8 cellular contexts compared by ENCODE assay signal in the genomic region with DNA sequence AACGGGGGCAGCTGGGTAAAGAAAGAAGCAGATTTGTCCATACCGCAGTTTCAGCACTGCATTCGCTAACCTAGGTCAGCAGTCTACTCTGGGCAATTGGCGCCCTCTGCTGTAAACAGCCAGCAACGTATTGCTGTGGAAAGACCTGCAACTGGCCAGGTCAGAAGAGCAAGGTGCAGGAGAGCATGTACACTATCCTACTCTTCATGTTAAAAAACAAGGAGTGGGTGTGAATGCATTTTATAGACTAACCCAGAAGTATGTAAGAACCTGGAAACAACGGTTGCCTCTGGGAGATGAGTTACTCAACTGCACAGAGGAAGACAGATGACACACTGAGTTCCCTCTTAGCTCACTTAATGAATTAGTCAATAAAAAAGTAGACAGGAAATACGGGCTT. TPM values are rescaled to one million over a fixed set of nuclear protein-coding genes. Genes with fewer than 3 reads are reported as not detected.
A peak's percentile ranks its signal among the peaks of the same experiment; 100 is the strongest.
DNase-seq lines count a peak whose midpoint lies in the region; ATAC-seq, FAIRE-seq and TF ChIP-seq lines count a peak whose summit lies in the region.

No MANE protein-coding gene starts in this region.

- H3K9me3 Mint-ChIP-seq in activated naive CD4-positive, alpha-beta T cell treated with anti-CD3 and anti-CD28 coated beads, Interleukin-2, amount 50 U/mL, for 72 hours, result no peaks in the 10 kb centered on the region

- FAIRE-seq in H54 (lab: Jason Lieb, UNC), result peak; percentile 96

- TF ChIP-seq POLR2A in H54 (IDR thresholded peaks at IDR 0.05; ENCODE audit: low read depth, low read length), result no peak

- DNase-seq in GM04503 (ENCODE audit: low read depth) (peak; percentile 8), H54 (ENCODE audit: insufficient read length, low spot score) (peak; percentile 47), LNCaP clone FGC (ENCODE audit: low read depth) (peak; percentile 23), Right ventricle myocardium superior (peak; percentile 70), putamen (ENCODE audit: low spot score) (peak; percentile 48), T1000 (lab: John Stamatoyannopoulos, UW) (no peak)
- peak; percentile 66 to 70 for DNase-seq in activated naive CD4-positive, alpha-beta T cell treated with anti-CD3 and anti-CD28 coated beads, Interleukin-2, amount 50 U/mL, for 72 hours (ENCODE audit: low spot score in 2 of 2)

- TF ChIP-seq CTCF in LNCaP clone FGC (IDR thresholded peaks at IDR 0.05; ENCODE audit: control insufficient read depth, extremely low read depth, insufficient read depth), result peak; percentile 95

- peak overlapping the region in 1 of 2 donors; percentile 72 for H3K27ac Mint-ChIP-seq in activated naive CD4-positive, alpha-beta T cell treated with anti-CD3 and anti-CD28 coated beads, Interleukin-2, amount 50 U/mL, for 72 hours

- ATAC-seq in SK-N-SH treated with all-trans-retinoic acid at 6 μM for 48 hours, result peak; percentile 100
- peak; percentile 98 to 99 for ATAC-seq in activated naive CD4-positive, alpha-beta T cell treated with anti-CD3 and anti-CD28 coated beads, Interleukin-2, amount 50 U/mL, for 72 hours
- ATAC-seq in Right ventricle myocardium superior (ENCODE audit: poor library complexity), result peak; percentile 90

- H3K36me3 Mint-ChIP-seq in activated naive CD4-positive, alpha-beta T cell treated with anti-CD3 and anti-CD28 coated beads, Interleukin-2, amount 50 U/mL, for 72 hours, result peaks cover 10 to 40% of the 10 kb centered on the region in 2 donors

- intact Hi-C loops in Right ventricle myocardium superior (cut with DNase I), result no loop called here

- H3K4me3 ChIP-seq in LNCaP clone FGC (ENCODE audit: low read depth, low read length), result no peak overlapping the region

TF ChIP-seq in SK-N-SH treated with all-trans-retinoic acid at 6 μM for 48 hours, 23 proteins besides CTCF, POLR2A, EP300 and RAD21:
- TF ChIP-seq, protein P1, sequence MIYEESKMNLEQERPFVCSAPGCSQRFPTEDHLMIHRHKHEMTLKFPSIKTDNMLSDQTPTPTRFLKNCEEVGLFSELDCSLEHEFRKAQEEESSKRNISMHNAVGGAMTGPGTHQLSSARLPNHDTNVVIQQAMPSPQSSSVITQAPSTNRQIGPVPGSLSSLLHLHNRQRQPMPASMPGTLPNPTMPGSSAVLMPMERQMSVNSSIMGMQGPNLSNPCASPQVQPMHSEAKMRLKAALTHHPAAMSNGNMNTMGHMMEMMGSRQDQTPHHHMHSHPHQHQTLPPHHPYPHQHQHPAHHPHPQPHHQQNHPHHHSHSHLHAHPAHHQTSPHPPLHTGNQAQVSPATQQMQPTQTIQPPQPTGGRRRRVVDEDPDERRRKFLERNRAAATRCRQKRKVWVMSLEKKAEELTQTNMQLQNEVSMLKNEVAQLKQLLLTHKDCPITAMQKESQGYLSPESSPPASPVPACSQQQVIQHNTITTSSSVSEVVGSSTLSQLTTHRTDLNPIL (CRISPR knock-in tag; IDR thresholded peaks at IDR 0.05; ENCODE audit: low read depth), result no peak
- no peak for TF ChIP-seq ZFP30 (CRISPR knock-in tag; IDR thresholded peaks at IDR 0.05)

RNA-seq across cellular contexts. Expression of a gene that starts 6.2 kb away (rescaled TPM):
- total RNA-seq in activated naive CD4-positive, alpha-beta T cell treated with anti-CD3 and anti-CD28 coated beads, Interleukin-2, amount 50 U/mL, for 72 hours, result 100 to 1,000 TPM in 1 of 2 donors, 10 to 100 TPM in 1; 78.8 to 102 TPM
- 77.0 TPM for total RNA-seq in Right ventricle myocardium superior

RNA-seq across cellular contexts. Expression of a gene that starts 44.2 kb away (rescaled TPM):
- 10 to 100 TPM in 1 of 2 donors, 1 to 10 TPM in 1; 7.6 to 11.0 TPM for total RNA-seq in activated naive CD4-positive, alpha-beta T cell treated with anti-CD3 and anti-CD28 coated beads, Interleukin-2, amount 50 U/mL, for 72 hours
- total RNA-seq in Right ventricle myocardium superior, result 14.7 TPM

RNA-seq across cellular contexts. Expression of a gene that starts 50.2 kb away (rescaled TPM):
- 1 to 10 TPM; 3.9 to 5.3 TPM for total RNA-seq in activated naive CD4-positive, alpha-beta T cell treated with anti-CD3 and anti-CD28 coated beads, Interleukin-2, amount 50 U/mL, for 72 hours
- total RNA-seq in Right ventricle myocardium superior, result 5.0 TPM
